15 cellular contexts compared by ENCODE assay signal in genomic region chr5:6718161-6718681, GRCh38. TPM values are rescaled to one million over a fixed set of nuclear protein-coding genes. Genes with fewer than 3 reads are reported as not detected.
DNase-seq lines count a peak whose midpoint lies in the region; ATAC-seq and TF ChIP-seq lines count a peak whose summit lies in the region.
"Had no signal": no experiment of that assay in that cellular context is flagged by ENCODE, and none has a peak within 500 bp of the region (broad histone marks: within the 10 kb centered on the region; RNA-seq: fewer than 3 reads in every experiment).

No MANE protein-coding gene starts in this region.

- peak; percentile 5 for DNase-seq in activated CD4-positive, alpha-beta T cell treated with anti-CD3 and anti-CD28 coated beads, Interleukin-2, amount 10 ng/mL, durations not matched to agents 7 days and 5 days
- no peak for DNase-seq in activated CD4-positive, alpha-beta T cell treated with anti-CD3 and anti-CD28 coated beads for 4 hours
- DNase-seq in Karpas-422, result no peak
- peak; percentile 18 for DNase-seq in stimulated activated CD8-positive, alpha-beta memory T cell treated with anti-CD3 and anti-CD28 coated beads, Interleukin-4, amount 100 ng/mL, for 48 hours
- DNase-seq in glutamatergic neuron, result no peak
- no peak for DNase-seq in substantia nigra (lab: John Stamatoyannopoulos, UW)
- DNase-seq: activated CD4-positive, alpha-beta T cell treated with anti-CD3 and anti-CD28 coated beads, Interleukin-2, amount 50 U/mL, for 4 hours; activated naive CD4-positive, alpha-beta T cell treated with Interleukin-2 at 50 U/mL for 16 hours; central memory CD4-positive, alpha-beta T cell; naive B cell; NCI-H2171 had no signal

- H3K27ac Mint-ChIP-seq in activated CD4-positive, alpha-beta T cell treated with anti-CD3 and anti-CD28 coated beads, Interleukin-2, amount 10 ng/mL, durations not matched to agents 7 days and 5 days, result peak overlapping the region; percentile 22
- H3K27ac Mint-ChIP-seq in brain, result peak overlapping the region in 3 of 5 experiments; percentile 16 to 41 (median 27)
- no peak overlapping the region for H3K27ac Mint-ChIP-seq in glutamatergic neuron (ENCODE audit: unreplicated experiment)

- H3K27ac ChIP-seq in Karpas-422 (ENCODE audit: low read length) (no peak overlapping the region), substantia nigra (ENCODE audit: low read depth, low read length, poor library complexity, severe bottlenecking) (no peak overlapping the region)
- H3K27ac ChIP-seq: A549, suprapubic skin had no signal

- H3K36me3 ChIP-seq in Karpas-422 (ENCODE audit: insufficient read depth, low read length), result peaks cover 12% of the 10 kb centered on the region; the same call in 1 of the 2 replicates
- H3K36me3 ChIP-seq: suprapubic skin had no signal

- H3K27me3 Mint-ChIP-seq in activated CD4-positive, alpha-beta T cell treated with anti-CD3 and anti-CD28 coated beads, Interleukin-2, amount 10 ng/mL, durations not matched to agents 7 days and 5 days, result no peaks in the 10 kb centered on the region
- no peaks in the 10 kb centered on the region for H3K27me3 Mint-ChIP-seq in brain
- H3K27me3 Mint-ChIP-seq in glutamatergic neuron (ENCODE audit: unreplicated experiment), result peaks cover 3% of the 10 kb centered on the region
- H3K27me3 Mint-ChIP-seq: naive B cell had no signal

- H4K20me1 ChIP-seq in Karpas-422 (ENCODE audit: insufficient read depth, low read depth, low read length), result peaks cover 55% of the 10 kb centered on the region

- H3K4me3 ChIP-seq in Karpas-422 (ENCODE audit: low read length), result no peak overlapping the region
- H3K4me3 ChIP-seq: A549, suprapubic skin had no signal

- H3K9me2 ChIP-seq in Karpas-422 (replicated peaks; ENCODE audit: insufficient read depth, low read length), result no peaks in the 10 kb centered on the region

- no peaks in the 10 kb centered on the region for H3K9me3 ChIP-seq in Karpas-422 (ENCODE audit: low read length)
- H3K9me3 ChIP-seq: A549, suprapubic skin had no signal

- no peak overlapping the region for H3K4me3 Mint-ChIP-seq in activated CD4-positive, alpha-beta T cell treated with anti-CD3 and anti-CD28 coated beads, Interleukin-2, amount 10 ng/mL, durations not matched to agents 7 days and 5 days
- H3K4me3 Mint-ChIP-seq in brain (peak overlapping the region; percentile 71 to 93 (median 91)), glutamatergic neuron (ENCODE audit: unreplicated experiment) (no peak overlapping the region)

- peak overlapping the region; percentile 16; the same call in 1 of the 2 replicates for H3K9ac ChIP-seq in Karpas-422 (ENCODE audit: low read length)

- peaks cover 80% of the 10 kb centered on the region for H3K4me1 ChIP-seq in Karpas-422 (ENCODE audit: low read length)

- H3K4me1 Mint-ChIP-seq in activated CD4-positive, alpha-beta T cell treated with anti-CD3 and anti-CD28 coated beads, Interleukin-2, amount 10 ng/mL, durations not matched to agents 7 days and 5 days, result peaks cover 75% of the 10 kb centered on the region
- peaks cover 85% of the 10 kb centered on the region for H3K4me1 Mint-ChIP-seq in brain
- H3K4me1 Mint-ChIP-seq in glutamatergic neuron (ENCODE audit: low read depth, unreplicated experiment), result peaks cover 28% of the 10 kb centered on the region

- no peak for ATAC-seq in GM18520 (IDR thresholded peaks at IDR 0.05; ENCODE audit: unreplicated experiment)
- ATAC-seq: A549 had no signal

- H3K9me3 Mint-ChIP-seq in activated CD4-positive, alpha-beta T cell treated with anti-CD3 and anti-CD28 coated beads, Interleukin-2, amount 10 ng/mL, durations not matched to agents 7 days and 5 days, result no peaks in the 10 kb centered on the region
- no peaks in the 10 kb centered on the region for H3K9me3 Mint-ChIP-seq in brain
- peaks cover 5% of the 10 kb centered on the region for H3K9me3 Mint-ChIP-seq in glutamatergic neuron (ENCODE audit: unreplicated experiment)
- H3K9me3 Mint-ChIP-seq: naive B cell had no signal

- peak overlapping the region; percentile 91 for H3K4me2 ChIP-seq in Karpas-422 (ENCODE audit: low read depth, low read length, poor library complexity, severe bottlenecking)

- CTCF ChIA-PET in activated CD4-positive, alpha-beta T cell treated with anti-CD3 and anti-CD28 coated beads, Interleukin-2, amount 10 ng/mL, durations not matched to agents 7 days and 5 days (lab: Charles Lee), result interaction anchor here (0.6 to 1.4 kb wide), 3 partner anchors 10 to 143 kb away, joined by 3 read pairs; no protein-coding TSS in a partner anchor

- no peaks in the 10 kb centered on the region for H3K27me3 ChIP-seq in Karpas-422 (ENCODE audit: low read length)
- H3K27me3 ChIP-seq: suprapubic skin had no signal

- POLR2A ChIA-PET in activated CD4-positive, alpha-beta T cell treated with anti-CD3 and anti-CD28 coated beads, Interleukin-2, amount 10 ng/mL, durations not matched to agents 7 days and 5 days (lab: Charles Lee), result no interaction called here

- no peak overlapping the region for H2AFZ ChIP-seq in Karpas-422 (ENCODE audit: low read length)

- peaks cover 33% of the 10 kb centered on the region for H3K36me3 Mint-ChIP-seq in activated CD4-positive, alpha-beta T cell treated with anti-CD3 and anti-CD28 coated beads, Interleukin-2, amount 10 ng/mL, durations not matched to agents 7 days and 5 days (ENCODE audit: low read depth)
- peaks cover 25% of the 10 kb centered on the region for H3K36me3 Mint-ChIP-seq in brain
- H3K36me3 Mint-ChIP-seq in glutamatergic neuron (ENCODE audit: unreplicated experiment), result no peaks in the 10 kb centered on the region
- H3K36me3 Mint-ChIP-seq: naive B cell had no signal

- peaks cover 90% of the 10 kb centered on the region for H3K79me2 ChIP-seq in Karpas-422 (ENCODE audit: low read length)

- TF ChIP-seq CTCF in brain (conservative IDR thresholded peaks at IDR 0.05) (no peak), glutamatergic neuron (IDR thresholded peaks at IDR 0.05; ENCODE audit: partially characterized antibody, unreplicated experiment) (no peak)

RNA-seq across cellular contexts. Expression of gene TENT4A, which starts 5.0 kb away (rescaled TPM):
- total RNA-seq in activated CD4-positive, alpha-beta T cell treated with anti-CD3 and anti-CD28 coated beads, Interleukin-2, amount 10 ng/mL, durations not matched to agents 7 days and 5 days, result 10 to 100 TPM; 37.4 to 41.9 TPM
- 38.1 and 45.3 TPM in 2 replicates for total RNA-seq in Karpas-422 (2014; rRNA removed; shearing (Covaris generic); ENCODE audit: low replicate concordance)
- 20.8 TPM for polyA plus RNA-seq in brain (ENCODE audit: insufficient read depth, low read depth, low replicate concordance)
- 23.7 TPM for total RNA-seq in glutamatergic neuron (ENCODE audit: unreplicated experiment)

Comparison
In these comparisons a context has a peak if more than half of its experiments do, and no peak if none do; other contexts are left out.
1. DNase-seq: peak in activated CD4-positive, alpha-beta T cell treated with anti-CD3 and anti-CD28 coated beads, Interleukin-2, amount 10 ng/mL, durations not matched to agents 7 days and 5 days (single experiment) and stimulated activated CD8-positive, alpha-beta memory T cell treated with anti-CD3 and anti-CD28 coated beads, Interleukin-4, amount 100 ng/mL, for 48 hours (single experiment); none in activated CD4-positive, alpha-beta T cell treated with anti-CD3 and anti-CD28 coated beads for 4 hours (0 of 2), Karpas-422 (single experiment), glutamatergic neuron (single experiment) and substantia nigra (0 of 49).
2. H3K4me3 Mint-ChIP-seq: peak in brain (5 of 5); none in activated CD4-positive, alpha-beta T cell treated with anti-CD3 and anti-CD28 coated beads, Interleukin-2, amount 10 ng/mL, durations not matched to agents 7 days and 5 days (single experiment) and glutamatergic neuron (single experiment).